In the genomic region with DNA sequence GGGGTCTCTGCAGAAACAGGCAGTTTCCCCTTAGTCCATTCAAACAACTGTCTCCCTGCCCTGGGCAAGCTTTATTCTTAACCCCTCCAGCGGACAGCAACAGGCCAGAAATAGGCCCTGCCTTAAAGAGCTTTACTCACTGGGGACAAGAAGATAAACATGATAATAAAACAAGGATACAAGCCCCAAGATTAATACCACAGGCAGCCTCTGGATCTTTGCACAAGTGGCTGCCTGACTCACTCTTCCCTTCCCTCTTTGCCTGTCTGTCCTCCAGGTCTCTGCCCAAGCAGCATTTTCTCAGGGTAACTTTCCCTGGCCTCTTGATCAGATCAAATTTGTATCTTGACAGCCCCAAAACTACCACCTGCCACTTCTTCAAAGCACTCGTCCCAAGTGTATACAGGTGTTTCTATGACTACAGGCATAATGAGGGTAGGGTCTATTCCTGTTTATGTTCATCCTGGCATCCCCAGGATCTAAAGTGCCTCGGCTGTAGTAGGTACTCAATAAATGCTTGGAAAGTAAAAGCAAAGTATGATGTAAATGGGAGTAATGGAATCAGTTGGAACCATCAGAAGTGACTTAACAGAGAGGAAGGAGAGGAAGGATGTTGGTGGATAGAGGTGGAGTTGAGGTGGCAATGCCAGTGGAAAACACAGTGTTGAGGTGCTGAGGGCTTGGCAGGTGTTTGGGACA, we compare ENCODE assay signal across 25 cellular contexts.
"Had no signal": no experiment of that assay in that cellular context is flagged by ENCODE, and none has a peak within 500 bp of the region (broad histone marks: within the 10 kb centered on the region; RNA-seq: fewer than 3 reads in every experiment).

No MANE protein-coding gene starts in this region.

- H3K9me3 ChIP-seq: esophagus squamous epithelium, gastroesophageal sphincter, heart left ventricle, lower lobe of right lung, neutrophil, ovary, prostate gland, spleen, upper lobe of left lung had no signal

- H3K4me3 Mint-ChIP-seq: activated CD4-positive, alpha-beta T cell treated with anti-CD3 and anti-CD28 coated beads, Interleukin-2, amount 10 ng/mL, durations not matched to agents 24 days and 14 days; activated CD8-positive, alpha-beta memory T cell treated with anti-CD3 and anti-CD28 coated beads, Interleukin-2, amount 10 ng/mL, durations not matched to agents 7 days and 5 days; activated CD8-positive, alpha-beta T cell treated with anti-CD3 and anti-CD28 coated beads for 36 hours; activated naive CD8-positive, alpha-beta T cell treated with anti-CD3 and anti-CD28 coated beads, Interleukin-2, amount 50 U/mL, for 24 hours; central memory CD8-positive, alpha-beta T cell; endodermal cell; natural killer cell had no signal

- ATAC-seq: activated CD4-positive, CD25-positive, alpha-beta regulatory T cell treated with anti-CD3 and anti-CD28 coated beads, Interleukin-2, amount 50 U/mL, for 24 hours; activated CD8-positive, alpha-beta memory T cell treated with anti-CD3 and anti-CD28 coated beads, Interleukin-2, amount 10 ng/mL, durations not matched to agents 7 days and 5 days; activated CD8-positive, alpha-beta T cell treated with anti-CD3 and anti-CD28 coated beads for 36 hours; activated naive CD8-positive, alpha-beta T cell treated with anti-CD3 and anti-CD28 coated beads, Interleukin-2, amount 50 U/mL, for 24 hours; gastroesophageal sphincter; heart left ventricle; lower lobe of right lung; natural killer cell; stimulated activated naive CD8-positive, alpha-beta T cell treated with anti-CD3 and anti-CD28 coated beads, Interleukin-15, Interleukin-2, amounts not matched to agents 100 U/mL and 50 U/mL, for 24 hours had no signal

- H3K36me3 ChIP-seq: esophagus squamous epithelium, gastroesophageal sphincter, heart left ventricle, lower lobe of right lung, neutrophil, ovary, prostate gland, spleen, upper lobe of left lung had no signal

- DNase-seq: activated CD4-positive, alpha-beta T cell treated with anti-CD3 and anti-CD28 coated beads, Interleukin-2, amount 10 ng/mL, durations not matched to agents 24 days and 14 days; activated CD8-positive, alpha-beta memory T cell treated with anti-CD3 and anti-CD28 coated beads, Interleukin-2, amount 10 ng/mL, durations not matched to agents 7 days and 5 days; activated CD8-positive, alpha-beta T cell treated with anti-CD3 and anti-CD28 coated beads for 36 hours; activated effector memory CD4-positive, alpha-beta T cell treated with anti-CD3 and anti-CD28 coated beads, Interleukin-2, amount 50 U/mL, for 16 hours; activated naive CD4-positive, alpha-beta T cell treated with anti-CD3 and anti-CD28 coated beads, Interleukin-2, amount 50 U/mL, for 16 hours; activated naive CD8-positive, alpha-beta T cell treated with anti-CD3 and anti-CD28 coated beads, Interleukin-2, amount 50 U/mL, for 24 hours; activated T-cell treated with anti-CD3 and anti-CD28 coated beads for 4 hours; endodermal cell; esophagus squamous epithelium; heart left ventricle; lower lobe of right lung; natural killer cell; ovary; spleen; stimulated activated CD4-positive, alpha-beta T cell treated with anti-CD3 and anti-CD28 coated beads, Interleukin-4, amount 100 ng/mL, for 1 hour; stimulated activated naive CD8-positive, alpha-beta T cell treated with anti-CD3 and anti-CD28 coated beads, Interleukin-15, Interleukin-2, amounts not matched to agents 100 U/mL and 50 U/mL, for 24 hours; SW 1271; T-helper 2 cell; upper lobe of left lung had no signal

- H3K27ac ChIP-seq: esophagus squamous epithelium, gastroesophageal sphincter, heart left ventricle, lower lobe of right lung, neutrophil, ovary, prostate gland, spleen, upper lobe of left lung, VCaP had no signal

- H3K36me3 Mint-ChIP-seq: activated CD8-positive, alpha-beta memory T cell treated with anti-CD3 and anti-CD28 coated beads, Interleukin-2, amount 10 ng/mL, durations not matched to agents 7 days and 5 days; natural killer cell had no signal

- H3K27me3 Mint-ChIP-seq: activated CD8-positive, alpha-beta T cell treated with anti-CD3 and anti-CD28 coated beads for 36 hours; activated naive CD8-positive, alpha-beta T cell treated with anti-CD3 and anti-CD28 coated beads, Interleukin-2, amount 50 U/mL, for 24 hours; central memory CD8-positive, alpha-beta T cell had no signal

- H3K27ac Mint-ChIP-seq: activated CD4-positive, alpha-beta T cell treated with anti-CD3 and anti-CD28 coated beads, Interleukin-2, amount 10 ng/mL, durations not matched to agents 24 days and 14 days; activated CD8-positive, alpha-beta T cell treated with anti-CD3 and anti-CD28 coated beads for 36 hours; activated naive CD8-positive, alpha-beta T cell treated with anti-CD3 and anti-CD28 coated beads, Interleukin-2, amount 50 U/mL, for 24 hours; endodermal cell had no signal

- H3K27me3 ChIP-seq: esophagus squamous epithelium, gastroesophageal sphincter, heart left ventricle, neutrophil, ovary, spleen, upper lobe of left lung had no signal

- H3K4me3 ChIP-seq: esophagus squamous epithelium, gastroesophageal sphincter, heart left ventricle, lower lobe of right lung, ovary, prostate gland, spleen, upper lobe of left lung had no signal

- H3K9me3 Mint-ChIP-seq: activated CD4-positive, alpha-beta T cell treated with anti-CD3 and anti-CD28 coated beads, Interleukin-2, amount 10 ng/mL, durations not matched to agents 24 days and 14 days; activated CD8-positive, alpha-beta T cell treated with anti-CD3 and anti-CD28 coated beads for 36 hours; activated naive CD8-positive, alpha-beta T cell treated with anti-CD3 and anti-CD28 coated beads, Interleukin-2, amount 50 U/mL, for 24 hours; central memory CD8-positive, alpha-beta T cell; endodermal cell; natural killer cell had no signal
